In genomic region chr1:19644422-19644760, GRCh38 we compare ENCODE assay signal across 8 cellular contexts. TPM values are rescaled to one million over a fixed set of nuclear protein-coding genes. Genes with fewer than 3 reads are reported as not detected.
A peak's percentile ranks its signal among the peaks of the same experiment; 100 is the strongest.
DNase-seq lines count a peak whose midpoint lies in the region; ATAC-seq and TF ChIP-seq lines count a peak whose summit lies in the region.

No MANE protein-coding gene starts in this region.

- CTCF ChIA-PET in AG04450 (lab: Charles Lee), result interaction anchor here (1.1 kb wide), 1 partner anchor 9 kb away, joined by 3 read pairs; no protein-coding TSS in a partner anchor

- DNase-seq in AG04450 (ENCODE audit: low read depth, low spot score), result no peak
- DNase-seq in cardiac fibroblast (ENCODE audit: low read depth in 2 of 2), result no peak
- no peak for DNase-seq in Kasumi-1 (lab: John Stamatoyannopoulos, UW)
- no peak for DNase-seq in GOT3 (lab: John Stamatoyannopoulos, UW)

- WGBS in mesodermal cell (ENCODE audit: insufficient coverage in 2 of 2), 2 experiments, result 0% methylated on average over 12 to 13 of the region's 56 CpGs

- H3K4me3 ChIP-seq in AG04450 (ENCODE audit: low read depth, low read length) (peak overlapping the region; percentile 87), cardiac fibroblast (replicated peaks in 1 of 2; ENCODE audit: low read depth in 2 of 2, low read length in 2 of 2) (peak overlapping the region; percentile 77), mesodermal cell (ENCODE audit: extremely low read depth, insufficient read depth, low read length, poor library complexity, severe bottlenecking) (peak overlapping the region; percentile 53)

- H3K4me1 ChIP-seq in mesodermal cell (ENCODE audit: control insufficient read depth, insufficient read depth, low read length, poor library complexity, severe bottlenecking), result peaks cover 17% of the 10 kb centered on the region

- ATAC-seq in HG02885 (IDR thresholded peaks at IDR 0.05; ENCODE audit: poor library complexity, unreplicated experiment) (peak; percentile 27), HG03439 (IDR thresholded peaks at IDR 0.05; ENCODE audit: unreplicated experiment) (no peak), GM18517 (IDR thresholded peaks at IDR 0.05; ENCODE audit: unreplicated experiment) (no peak)

- TF ChIP-seq CTCF in AG04450 (IDR thresholded peaks at IDR 0.05; ENCODE audit: low read depth, low read length) (no peak), cardiac fibroblast (IDR thresholded peaks at IDR 0.05; ENCODE audit: low read depth, low read length) (no peak)

- H3K36me3 ChIP-seq in mesodermal cell (ENCODE audit: control insufficient read depth, insufficient read depth, low read length), result no peaks in the 10 kb centered on the region

- POLR2A ChIA-PET in AG04450 (lab: Yijun Ruan, JAX), result interaction anchor here (0.7 kb wide), 1 partner anchor 15 kb away, joined by 3 read pairs; no protein-coding TSS in a partner anchor

- H3K27me3 ChIP-seq in AG04450 (ENCODE audit: control insufficient read depth, insufficient read depth, low read length), result no peaks in the 10 kb centered on the region

- H3K27ac ChIP-seq in AG04450 (ENCODE audit: low read depth, low read length) (no peak overlapping the region), mesodermal cell (ENCODE audit: low read depth, low read length, severe bottlenecking) (no peak overlapping the region)

- H3K9me3 ChIP-seq in AG04450 (ENCODE audit: control insufficient read depth, insufficient read depth, low read length), result no peaks in the 10 kb centered on the region
- no peaks in the 10 kb centered on the region for H3K9me3 ChIP-seq in mesodermal cell (ENCODE audit: control insufficient read depth, low read length)

RNA-seq across cellular contexts. Expression of gene NBL1, which starts 0.3 kb away (rescaled TPM):
- 151 and 234 TPM in 2 replicates for polyA plus RNA-seq in AG04450 (2011; rRNA removed)
- 159 and 216 TPM in 2 replicates for polyA minus RNA-seq in AG04450 (2011; rRNA and poly(A)+ RNA removed)
- polyA plus RNA-seq in mesodermal cell (2013, experiment 1 of 2), result 15.1 TPM
- polyA plus RNA-seq in mesodermal cell (2013, experiment 2 of 2), result 12.7 TPM

RNA-seq across cellular contexts. Expression of gene HTR6, which starts 20.3 kb away (rescaled TPM):
- not detected in 2 replicates for polyA plus RNA-seq in AG04450 (2011; rRNA removed)
- polyA minus RNA-seq in AG04450 (2011; rRNA and poly(A)+ RNA removed), result not detected in 2 replicates
- polyA plus RNA-seq in mesodermal cell (2013, experiment 1 of 2), result not detected
- not detected for polyA plus RNA-seq in mesodermal cell (2013, experiment 2 of 2)
